7 cellular contexts compared by ENCODE assay signal in the genomic region with DNA sequence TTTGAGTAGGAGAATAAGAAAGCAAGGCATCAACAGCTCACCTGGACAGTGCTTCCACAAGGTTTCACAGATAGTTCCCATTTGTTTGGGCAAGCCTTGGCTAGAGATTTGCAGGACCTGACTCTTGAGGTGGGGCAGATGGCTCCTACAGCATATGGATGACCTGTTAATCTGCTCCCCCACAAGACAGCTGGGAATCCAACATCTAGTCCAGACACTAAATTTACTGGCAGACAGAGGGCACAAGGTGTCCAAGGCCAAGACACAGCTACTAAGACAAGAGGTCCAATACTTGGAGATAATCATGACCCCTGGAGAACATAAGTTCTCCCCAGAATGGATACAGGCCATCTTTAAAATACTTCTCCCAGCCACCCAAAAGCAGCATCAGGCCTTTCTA. TPM values are rescaled to one million over a fixed set of nuclear protein-coding genes. Genes with fewer than 3 reads are reported as not detected.
"Had no signal": no experiment of that assay in that cellular context is flagged by ENCODE, and none has a peak within 500 bp of the region (broad histone marks: within the 10 kb centered on the region; RNA-seq: fewer than 3 reads in every experiment).

No MANE protein-coding gene starts in this region.

RNA-seq across cellular contexts. Expression of a gene that starts 23.6 kb away (rescaled TPM):
- total RNA-seq: GM23248, H4, H7, HepG2, HFFc6, HT1080 had no signal
- polyA plus RNA-seq: GM23248, HepG2, IgD-negative memory B cell had no signal
